Comparison of ENCODE assay signal across 10 cellular contexts in genomic region chr1:23801876-23802275, GRCh38. TPM values are rescaled to one million over a fixed set of nuclear protein-coding genes. Genes with fewer than 3 reads are reported as not detected.
DNase-seq lines count a peak whose midpoint lies in the region; ATAC-seq and TF ChIP-seq lines count a peak whose summit lies in the region.
"Had no signal": no experiment of that assay in that cellular context is flagged by ENCODE, and none has a peak within 500 bp of the region (broad histone marks: within the 10 kb centered on the region; RNA-seq: fewer than 3 reads in every experiment).

No MANE protein-coding gene starts in this region.

- TF ChIP-seq CTCF in MCF 10A (IDR thresholded peaks at IDR 0.05; ENCODE audit: unreplicated experiment) (no peak), mammary epithelial cell (conservative IDR thresholded peaks at IDR 0.05 in 1 of 2, IDR thresholded peaks at IDR 0.05 in 1 of 2; ENCODE audit: extremely low read depth in 1 of 2, insufficient read depth in 1 of 2, low read depth in 1 of 2, low read length in 2 of 2) (no peak), upper lobe of right lung (IDR thresholded peaks at IDR 0.05) (no peak)

- dilution Hi-C loops in mammary epithelial cell (cut with HindIII; ENCODE audit: low sequenced_read_pairs), result no loop called here

- CTCF ChIA-PET in MCF 10A (lab: Yijun Ruan, JAX) (interaction anchor here (0.9 to 2.4 kb wide), 6 partner anchors 9 to 114 kb away, joined by 3 to 17 read pairs (median 4); partner anchors contain the start of gene CNR2), mammary epithelial cell (lab: Charles Lee; ENCODE audit: low non-redundant PET) (interaction anchor here (0.5 to 0.6 kb wide), 2 partner anchors 10 to 137 kb away, joined by 4 to 6 read pairs; no protein-coding TSS in a partner anchor)

- peak overlapping the region; percentile 90 for H3K4me3 Mint-ChIP-seq in MCF 10A (ENCODE audit: unreplicated experiment)
- peak overlapping the region; percentile 53 for H3K4me3 Mint-ChIP-seq in activated naive CD8-positive, alpha-beta T cell treated with anti-CD3 and anti-CD28 coated beads for 36 hours

- H3K4me2 ChIP-seq in mammary epithelial cell (ENCODE audit: insufficient read depth, low read depth, low read length), result no peak overlapping the region

- H3K27me3 ChIP-seq in mammary epithelial cell (ENCODE audit: insufficient read depth, low read length) (no peaks in the 10 kb centered on the region), mucosa of stomach (ENCODE audit: control insufficient read depth, insufficient read depth, low read length) (no peaks in the 10 kb centered on the region), upper lobe of right lung (no peaks in the 10 kb centered on the region)
- H3K27me3 ChIP-seq: brain microvascular endothelial cell had no signal

- H3K27me3 Mint-ChIP-seq in MCF 10A (ENCODE audit: insufficient read depth, unreplicated experiment), result no peaks in the 10 kb centered on the region
- H3K27me3 Mint-ChIP-seq in activated naive CD8-positive, alpha-beta T cell treated with anti-CD3 and anti-CD28 coated beads for 36 hours, result no peaks in the 10 kb centered on the region

- H3K4me1 ChIP-seq in mammary epithelial cell (ENCODE audit: insufficient read depth, low read length) (peaks cover 21% of the 10 kb centered on the region), mucosa of stomach (ENCODE audit: control insufficient read depth, insufficient read depth, low read length) (peaks cover 32% of the 10 kb centered on the region), upper lobe of right lung (peaks cover 23% of the 10 kb centered on the region)

- H3K4me3 ChIP-seq in mammary epithelial cell (replicated peaks in 1 of 3; ENCODE audit: insufficient read depth in 1 of 3, low read depth in 2 of 3, low read length in 3 of 3), result no peak overlapping the region
- peak overlapping the region; percentile 60 for H3K4me3 ChIP-seq in mucosa of stomach (ENCODE audit: low read length)
- H3K4me3 ChIP-seq in upper lobe of right lung, result peak overlapping the region; percentile 86

- no peak overlapping the region for H3K9ac ChIP-seq in mammary epithelial cell (ENCODE audit: insufficient read depth, low read length)
- peak overlapping the region; percentile 73 for H3K9ac ChIP-seq in mucosa of stomach (ENCODE audit: low read length)

- ATAC-seq in upper lobe of right lung, result no peak

- intact Hi-C loops in MCF 10A (cut with micrococcal nuclease) (no loop called here), mammary epithelial cell (cut with micrococcal nuclease) (loop anchor here (2.0 to 10.0 kb wide), 2 partner anchors 63 to 313 kb away; partner anchors contain the start of gene MYOM3), upper lobe of right lung (cut with DNase I) (no loop called here)

- DNase-seq in MCF 10A (ENCODE audit: unreplicated experiment) (no peak), mammary epithelial cell (no peak), upper lobe of right lung (no peak), GM19240 (ENCODE audit: insufficient read length, low spot score) (no peak), COLO829 (ENCODE audit: low spot score) (no peak), iPS-NIHi11 (ENCODE audit: low spot score) (no peak)
- no peak for DNase-seq in activated naive CD8-positive, alpha-beta T cell treated with anti-CD3 and anti-CD28 coated beads for 36 hours
- DNase-seq: brain microvascular endothelial cell, NCI-H2171 treated with DMSO at 0.1 percent for 48 hours had no signal

- in situ Hi-C loops in mammary epithelial cell (cut with MboI; ENCODE audit: low sequenced_read_pairs in 2 of 2), result loop anchor here in 1 of 2 donors (10.0 kb wide), 1 partner anchor 113 kb away; the partner anchor contains the start of gene CNR2

- no peak overlapping the region for H3K27ac Mint-ChIP-seq in MCF 10A (ENCODE audit: low read depth, unreplicated experiment)
- H3K27ac Mint-ChIP-seq in activated naive CD8-positive, alpha-beta T cell treated with anti-CD3 and anti-CD28 coated beads for 36 hours, result no peak overlapping the region

- H3K9me3 ChIP-seq in mammary epithelial cell (replicated peaks; ENCODE audit: insufficient read depth, low read length) (no peaks in the 10 kb centered on the region), mucosa of stomach (ENCODE audit: control insufficient read depth, low read length) (no peaks in the 10 kb centered on the region), upper lobe of right lung (no peaks in the 10 kb centered on the region)

- 70% methylated on average over 10 of the region's 10 CpGs for WGBS in mammary epithelial cell (ENCODE audit: low coverage, missing lambda C conversion rate)

- H3K36me3 ChIP-seq in mammary epithelial cell (ENCODE audit: insufficient read depth, low read length) (peaks cover 7% of the 10 kb centered on the region), mucosa of stomach (ENCODE audit: control insufficient read depth, insufficient read depth, low read length) (peaks cover 19% of the 10 kb centered on the region), upper lobe of right lung (peaks cover 19% of the 10 kb centered on the region)

- BruUV-seq in MCF 10A (replicated peaks; lab: Mats Ljungman, UMichigan), result no TSS peak
- no TSS peak for BruUV-seq in mammary epithelial cell (replicated peaks; lab: Mats Ljungman, UMichigan)

- POLR2A ChIA-PET in MCF 10A (lab: Yijun Ruan, JAX), result interaction anchor here (0.7 to 17.8 kb wide), 21 partner anchors 10 to 397 kb away, joined by 3 to 395 read pairs (median 5); partner anchors contain the start of genes HMGCL, LYPLA2, PITHD1 and PNRC2

- H4K20me1 ChIP-seq in mammary epithelial cell (ENCODE audit: insufficient read depth, low read length), result no peaks in the 10 kb centered on the region

- H3K9me3 Mint-ChIP-seq in MCF 10A (ENCODE audit: unreplicated experiment), result no peaks in the 10 kb centered on the region
- H3K9me3 Mint-ChIP-seq in activated naive CD8-positive, alpha-beta T cell treated with anti-CD3 and anti-CD28 coated beads for 36 hours, result no peaks in the 10 kb centered on the region

- H3K79me2 ChIP-seq in mammary epithelial cell (ENCODE audit: insufficient read depth, low read length), result peaks cover 23% of the 10 kb centered on the region

- no peak overlapping the region for H2AFZ ChIP-seq in mammary epithelial cell (ENCODE audit: low read depth, low read length)

- no peak overlapping the region for H3K27ac ChIP-seq in mammary epithelial cell (ENCODE audit: insufficient read depth, low read depth, low read length)
- H3K27ac ChIP-seq in upper lobe of right lung, result peak overlapping the region; percentile 98
- H3K27ac ChIP-seq: brain microvascular endothelial cell had no signal

- H3K4me1 Mint-ChIP-seq in MCF 10A (ENCODE audit: insufficient read depth, unreplicated experiment), result no peaks in the 10 kb centered on the region
- peaks cover 16% of the 10 kb centered on the region for H3K4me1 Mint-ChIP-seq in activated naive CD8-positive, alpha-beta T cell treated with anti-CD3 and anti-CD28 coated beads for 36 hours

- peaks cover 38% of the 10 kb centered on the region for H3K36me3 Mint-ChIP-seq in MCF 10A (ENCODE audit: insufficient read depth, unreplicated experiment)
- peaks cover 6% of the 10 kb centered on the region for H3K36me3 Mint-ChIP-seq in activated naive CD8-positive, alpha-beta T cell treated with anti-CD3 and anti-CD28 coated beads for 36 hours

RNA-seq across cellular contexts. Expression of gene GALE, which starts 1.3 kb away (rescaled TPM):
- 112 and 143 TPM in 2 replicates for total RNA-seq in MCF 10A (2022)
- 10 to 100 TPM; 24.2 to 84.5 TPM for total RNA-seq in mammary epithelial cell
- 98.7 TPM for polyA plus RNA-seq in mammary epithelial cell
- polyA minus RNA-seq in mammary epithelial cell, result 64.5 TPM
- 10 to 100 TPM; 48.6 to 51.8 TPM for total RNA-seq in activated naive CD8-positive, alpha-beta T cell treated with anti-CD3 and anti-CD28 coated beads for 36 hours
- 62.9 TPM for total RNA-seq in upper lobe of right lung

RNA-seq across cellular contexts. Expression of gene LYPLA2, which starts 10.9 kb away (rescaled TPM):
- total RNA-seq in MCF 10A (2022) (27.8 and 35.7 TPM in 2 replicates), mammary epithelial cell (10 to 100 TPM; 81.5 to 89.8 TPM), upper lobe of right lung (45.9 TPM)
- 107 TPM for polyA plus RNA-seq in mammary epithelial cell
- polyA minus RNA-seq in mammary epithelial cell, result 91.3 TPM
- total RNA-seq in activated naive CD8-positive, alpha-beta T cell treated with anti-CD3 and anti-CD28 coated beads for 36 hours, result 10 to 100 TPM; 76.8 to 79.5 TPM

RNA-seq across cellular contexts. Expression of gene HMGCL, which starts 23.4 kb away (rescaled TPM):
- total RNA-seq in MCF 10A (2022) (30.4 and 39.3 TPM in 2 replicates), mammary epithelial cell (10 to 100 TPM; 31.5 to 33.0 TPM), upper lobe of right lung (40.1 TPM)
- 25.8 TPM for polyA plus RNA-seq in mammary epithelial cell
- polyA minus RNA-seq in mammary epithelial cell, result 2.1 TPM
- 10 to 100 TPM; 29.2 to 30.3 TPM for total RNA-seq in activated naive CD8-positive, alpha-beta T cell treated with anti-CD3 and anti-CD28 coated beads for 36 hours

RNA-seq across cellular contexts. Expression of gene PITHD1, which starts 23.7 kb away (rescaled TPM):
- total RNA-seq in MCF 10A (2022) (37.7 and 37.8 TPM in 2 replicates), mammary epithelial cell (10 to 100 TPM; 39.7 to 44.0 TPM), upper lobe of right lung (46.5 TPM)
- polyA plus RNA-seq in mammary epithelial cell, result 45.9 TPM
- 3.9 TPM for polyA minus RNA-seq in mammary epithelial cell
- 10 to 100 TPM; 89.1 to 92.3 TPM for total RNA-seq in activated naive CD8-positive, alpha-beta T cell treated with anti-CD3 and anti-CD28 coated beads for 36 hours

RNA-seq across cellular contexts. Expression of gene ELOA, which starts 58.6 kb away (rescaled TPM):
- 68.3 and 69.1 TPM in 2 replicates for total RNA-seq in MCF 10A (2022)
- total RNA-seq in mammary epithelial cell, result 10 to 100 TPM; 38.0 to 59.9 TPM
- 37.0 TPM for polyA plus RNA-seq in mammary epithelial cell
- polyA minus RNA-seq in mammary epithelial cell, result 65.2 TPM
- total RNA-seq in activated naive CD8-positive, alpha-beta T cell treated with anti-CD3 and anti-CD28 coated beads for 36 hours, result 10 to 100 TPM; 58.5 to 60.6 TPM
- 66.2 TPM for total RNA-seq in upper lobe of right lung

Comparison
In these comparisons a context has a peak if more than half of its experiments do, and no peak if none do; other contexts are left out.
1. H3K4me3 ChIP-seq: peak in mucosa of stomach (single experiment) and upper lobe of right lung (single experiment); none in mammary epithelial cell (0 of 3).